In genomic region chr4:15689540-15689939, GRCh38 we compare ENCODE assay signal across 16 cellular contexts. TPM values are rescaled to one million over a fixed set of nuclear protein-coding genes. Genes with fewer than 3 reads are reported as not detected.
A peak's percentile ranks its signal among the peaks of the same experiment; 100 is the strongest.
DNase-seq lines count a peak whose midpoint lies in the region; ATAC-seq, FAIRE-seq and TF ChIP-seq lines count a peak whose summit lies in the region.
"Had no signal": no experiment of that assay in that cellular context is flagged by ENCODE, and none has a peak within 500 bp of the region (broad histone marks: within the 10 kb centered on the region; RNA-seq: fewer than 3 reads in every experiment).

No MANE protein-coding gene starts in this region.

- H4K20me1 ChIP-seq in HepG2 (ENCODE audit: insufficient read depth, low read length) (no peaks in the 10 kb centered on the region), keratinocyte (ENCODE audit: control insufficient read depth, extremely low read depth, insufficient read depth, low read length) (no peaks in the 10 kb centered on the region)

- TF ChIP-seq RAD21 in HepG2 (CRISPR knock-in tag; IDR thresholded peaks at IDR 0.05), result no peak

- FAIRE-seq in HepG2 (lab: Jason Lieb, UNC) (no peak), keratinocyte (lab: Jason Lieb, UNC) (no peak)

- H3K4me1 ChIP-seq in right lobe of liver (peaks cover 0 to 10% (median 2%) of the 10 kb centered on the region in 4 donors), HepG2 (ENCODE audit: insufficient read depth, low read length) (peaks cover 8% of the 10 kb centered on the region; the same call in 1 of the 2 replicates), SJSA1 (replicated peaks) (peaks cover 38% of the 10 kb centered on the region), keratinocyte (ENCODE audit: control insufficient read depth, extremely low read depth, insufficient read depth, low read length) (peaks cover 51% of the 10 kb centered on the region)
- H3K4me1 ChIP-seq: uterus had no signal

- H3K4me2 ChIP-seq in HepG2 (ENCODE audit: low read depth, low read length) (no peak overlapping the region), keratinocyte (ENCODE audit: control insufficient read depth, extremely low read depth, insufficient read depth, low read depth, low read length) (no peak overlapping the region)

- H3K4me3 ChIP-seq in right lobe of liver, result no peak overlapping the region
- H3K4me3 ChIP-seq in HepG2 (replicated peaks in 1 of 3; ENCODE audit: insufficient read depth in 1 of 3, low read depth in 2 of 3, low read length in 3 of 3), result no peak overlapping the region
- H3K4me3 ChIP-seq in SJSA1, result no peak overlapping the region
- no peak overlapping the region for H3K4me3 ChIP-seq in keratinocyte (ENCODE audit: control insufficient read depth in 2 of 3, extremely low read depth in 1 of 3, insufficient read depth in 2 of 3, low read depth in 1 of 3, low read length in 3 of 3)
- H3K4me3 ChIP-seq: ovary, uterus had no signal

- H3K27ac ChIP-seq in right lobe of liver, result peak overlapping the region in 2 of 3 donors; percentile 21 to 33
- no peak overlapping the region for H3K27ac ChIP-seq in HepG2 (ENCODE audit: extremely low read length, insufficient read depth, low read length)
- H3K27ac ChIP-seq in SJSA1, result peak overlapping the region; percentile 99
- peak overlapping the region; percentile 88 for H3K27ac ChIP-seq in keratinocyte (ENCODE audit: control insufficient read depth, insufficient read depth, low read length)
- H3K27ac ChIP-seq: ovary had no signal

- TF ChIP-seq POLR2A in right lobe of liver (IDR thresholded peaks at IDR 0.05) (no peak), HepG2 (IDR thresholded peaks at IDR 0.05; ENCODE audit: insufficient read depth in 1 of 2, low read depth in 2 of 2, low read length in 2 of 2) (no peak)

- H3K9ac ChIP-seq in HepG2 (ENCODE audit: insufficient read depth, low read depth, low read length), result no peak overlapping the region
- H3K9ac ChIP-seq in keratinocyte (ENCODE audit: control insufficient read depth, extremely low read depth, insufficient read depth, low read length), result no peak overlapping the region

- in situ Hi-C loops in HepG2 (cut with HindIII; ENCODE audit: extremely low pct_ligation_motif_present, low pct_unique_long_range_greater_than_20kb), result no loop called here
- in situ Hi-C loops in GM13976 (cut with MboI; ENCODE audit: low sequenced_read_pairs, unreplicated experiment), result no loop called here

- CTCF ChIA-PET in HepG2 (lab: Yijun Ruan, JAX; ENCODE audit: low intra/inter-chr PET ratio, low total read pairs), result no interaction called here

- dilution Hi-C loops in keratinocyte (cut with MboI; ENCODE audit: extremely low pct_ligation_motif_present, low sequenced_read_pairs), result no loop called here

- intact Hi-C loops in right lobe of liver (cut with DNase I) (no loop called here), HepG2 (cut with micrococcal nuclease; ENCODE audit: unreplicated experiment) (loop anchor here (10.0 kb wide), 2 partner anchors 535 to 685 kb away; partner anchors contain the start of genes CPEB2 and TAPT1)

- no peaks in the 10 kb centered on the region for H3K9me1 ChIP-seq in keratinocyte (ENCODE audit: control insufficient read depth, extremely low read depth, insufficient read depth, low read length)

- BruUV-seq in HepG2 (replicated peaks; lab: Mats Ljungman, UMichigan), result no TSS peak

- TF ChIP-seq EP300 in HepG2 (IDR thresholded peaks at IDR 0.05; ENCODE audit: low read depth in 2 of 2, low read length in 2 of 2), result no peak
- no peak for TF ChIP-seq EP300 in HepG2 (CRISPR knock-in tag; IDR thresholded peaks at IDR 0.05; ENCODE audit: borderline replicate concordance)

- no peak for DNase-seq in right lobe of liver
- DNase-seq in HepG2 (ENCODE audit: low spot score), result no peak
- no peak for DNase-seq in SJSA1 (ENCODE audit: low read depth in 1 of 2, low spot score in 2 of 2)
- no peak for DNase-seq in keratinocyte (ENCODE audit: low read depth, low spot score)
- DNase-seq in GM19238 (ENCODE audit: insufficient read length, low spot score), result no peak
- DNase-seq in effector CD8-positive, alpha-beta T cell (lab: John Stamatoyannopoulos, UW), result no peak
- no peak for DNase-seq in activated naive CD4-positive, alpha-beta T cell treated with Interleukin-2 at 50 U/mL for 16 hours
- DNase-seq in GM13976 (ENCODE audit: low spot score), result no peak
- DNase-seq: activated CD8-positive, alpha-beta memory T cell treated with anti-CD3 and anti-CD28 coated beads, Interleukin-2, amount 50 U/mL, for 4 hours; amniotic stem cell; DMS153; NCI-H1092; NCI-H446; ovary; SHP77 treated with DMSO at 0.1 percent for 48 hours; uterus had no signal

- 43% methylated on average over 2 of the region's 2 CpGs for WGBS in right lobe of liver (ENCODE audit: insufficient coverage, low coverage, low lambda C conversion rate, missing lambda C conversion rate)
- WGBS in HepG2 (ENCODE audit: low lambda C conversion rate), result 97% methylated on average over 2 of the region's 2 CpGs

- peaks cover 0 to 19% (median 0%) of the 10 kb centered on the region in 4 donors for H3K36me3 ChIP-seq in right lobe of liver
- peaks cover 2 to 18% of the 10 kb centered on the region in 2 experiments; a peak in 3 of 5 replicates for H3K36me3 ChIP-seq in HepG2 (replicated peaks in 1 of 2; ENCODE audit: control insufficient read depth in 1 of 2, insufficient read depth in 2 of 2, low read length in 2 of 2)
- H3K36me3 ChIP-seq in SJSA1, result peaks cover 21% of the 10 kb centered on the region
- peaks cover 0 to 11% of the 10 kb centered on the region in 2 experiments for H3K36me3 ChIP-seq in keratinocyte (ENCODE audit: control insufficient read depth in 2 of 2, extremely low read depth in 1 of 2, insufficient read depth in 2 of 2, low read length in 2 of 2)
- H3K36me3 ChIP-seq: ovary, uterus had no signal

- H3K27me3 ChIP-seq in right lobe of liver, result no peaks in the 10 kb centered on the region
- H3K27me3 ChIP-seq in HepG2 (ENCODE audit: control insufficient read depth in 1 of 2, insufficient read depth in 2 of 2, low read length in 2 of 2), result no peaks in the 10 kb centered on the region
- no peaks in the 10 kb centered on the region for H3K27me3 ChIP-seq in SJSA1 (replicated peaks)
- no peaks in the 10 kb centered on the region for H3K27me3 ChIP-seq in keratinocyte (ENCODE audit: control insufficient read depth, extremely low read depth, insufficient read depth, low read length)
- H3K27me3 ChIP-seq: ovary, uterus had no signal

- POLR2A ChIA-PET in HepG2 (lab: Yijun Ruan, JAX), result no interaction called here

- peaks cover 2% of the 10 kb centered on the region for H3K79me2 ChIP-seq in HepG2 (ENCODE audit: insufficient read depth, low read length)
- peaks cover 22% of the 10 kb centered on the region for H3K79me2 ChIP-seq in keratinocyte (ENCODE audit: control insufficient read depth, insufficient read depth, low read length)

- ATAC-seq in right lobe of liver (peak; percentile 21 to 38 (median 33)), HepG2 (no peak)

- no peak overlapping the region for H2AFZ ChIP-seq in HepG2 (ENCODE audit: low read length)
- H2AFZ ChIP-seq in keratinocyte (ENCODE audit: control insufficient read depth, low read length), result no peak overlapping the region

- TF ChIP-seq CTCF in right lobe of liver (IDR thresholded peaks at IDR 0.05), result no peak
- TF ChIP-seq CTCF in HepG2 (CRISPR knock-in tag; IDR thresholded peaks at IDR 0.05), result no peak
- no peak for TF ChIP-seq CTCF in keratinocyte (optimal IDR thresholded peaks at IDR 0.05 in 1 of 3, IDR thresholded peaks at IDR 0.05 in 1 of 3, conservative IDR thresholded peaks at IDR 0.05 in 1 of 3; ENCODE audit: extremely low read depth in 1 of 3, insufficient read depth in 2 of 3, low read length in 3 of 3)
- no peak for TF ChIP-seq CTCF in GM13976 (IDR thresholded peaks at IDR 0.05; ENCODE audit: borderline replicate concordance, control extremely low read depth, extremely low read depth, insufficient read depth, missing control alignments)

- H3K9me3 ChIP-seq in right lobe of liver (no peaks in the 10 kb centered on the region), HepG2 (ENCODE audit: low read length) (no peaks in the 10 kb centered on the region), SJSA1 (replicated peaks) (no peaks in the 10 kb centered on the region), keratinocyte (ENCODE audit: control insufficient read depth, low read depth, low read length) (no peaks in the 10 kb centered on the region)
- H3K9me3 ChIP-seq: ovary, uterus had no signal

RNA-seq across cellular contexts. Expression of gene FAM200B, which starts 7.9 kb away (rescaled TPM):
- total RNA-seq in right lobe of liver (10 to 100 TPM; 11.8 to 20.9 (median 16.7) TPM), HepG2 (2016; rRNA removed; fragmentation: Illumina TruSeq; extraction: Trizol) (41.8 and 48.4 TPM in 2 replicates)
- total RNA-seq in HepG2 (2016; cell fraction: cytosol; rRNA removed; fragmentation: Illumina TruSeq; extraction: Trizol; ENCODE audit: low read depth), result 187 and 205 TPM in 2 replicates
- 40.1 and 43.4 TPM in 2 replicates for total RNA-seq in HepG2 (2016; cell fraction: insoluble cytoplasmic fraction; rRNA removed; fragmentation: Illumina TruSeq; extraction: Trizol)
- total RNA-seq in HepG2 (2016; cell fraction: membrane; rRNA removed; fragmentation: Illumina TruSeq; extraction: Trizol), result 125 and 136 TPM in 2 replicates
- total RNA-seq in HepG2 (2016; cell fraction: nucleus; rRNA removed; fragmentation: Illumina TruSeq; extraction: Trizol), result 24.8 and 29.3 TPM in 2 replicates
- polyA plus RNA-seq in HepG2 (2011; rRNA removed) (24.4 and 25.6 TPM in 2 replicates), keratinocyte (15.6 to 36.6 TPM (median 33.4 TPM) in 3 replicates)
- 17.3 and 24.8 TPM in 2 replicates for polyA plus RNA-seq in HepG2 (2011; cell fraction: cytosol; rRNA removed)
- 12.5 and 18.9 TPM in 2 replicates for polyA plus RNA-seq in HepG2 (2011; cell fraction: nucleus; rRNA removed)
- 37.2 and 53.0 TPM in 2 replicates for polyA plus RNA-seq in HepG2 (2012)
- polyA plus RNA-seq in HepG2 (2016; cell fraction: cytosol; fragmentation: Illumina TruSeq; extraction: Trizol; ENCODE audit: low read depth), result 277 and 328 TPM in 2 replicates
- 44.1 and 47.5 TPM in 2 replicates for polyA plus RNA-seq in HepG2 (2016; cell fraction: insoluble cytoplasmic fraction; fragmentation: Illumina TruSeq; extraction: Trizol; ENCODE audit: low read depth)
- polyA plus RNA-seq in HepG2 (2016; cell fraction: membrane; fragmentation: Illumina TruSeq; extraction: Trizol; ENCODE audit: low read depth), result 136 and 146 TPM in 2 replicates
- 41.1 and 41.9 TPM in 2 replicates for polyA plus RNA-seq in HepG2 (2016; cell fraction: nucleus; fragmentation: Illumina TruSeq; extraction: Trizol; ENCODE audit: insufficient read depth, low read depth)
- 1.9 and 3.1 TPM in 2 replicates for polyA minus RNA-seq in HepG2 (2011; rRNA and poly(A)+ RNA removed; ENCODE audit: low replicate concordance)
- polyA minus RNA-seq in HepG2 (2011; cell fraction: cytosol; rRNA and poly(A)+ RNA removed), result 10.3 and 11.5 TPM in 2 replicates
- polyA minus RNA-seq in HepG2 (2011; cell fraction: nucleus; rRNA and poly(A)+ RNA removed), result 17.9 and 23.9 TPM in 2 replicates
- total RNA-seq in SJSA1 (2014; rRNA removed; shearing (Covaris generic)), result 45.3 and 52.8 TPM in 2 replicates
- 12.9 TPM for polyA plus RNA-seq in keratinocyte (2011; ENCODE audit: low read depth)
- 24.8 and 46.1 TPM in 2 replicates for polyA plus RNA-seq in keratinocyte (2011; cell fraction: cytosol; rRNA removed)
- polyA plus RNA-seq in keratinocyte (2011; cell fraction: nucleus; rRNA removed), result 20.5 and 26.7 TPM in 2 replicates
- 31.5 and 34.6 TPM in 2 replicates for polyA plus RNA-seq in keratinocyte (2012; ENCODE audit: low replicate concordance)
- polyA minus RNA-seq in keratinocyte, result 1.9 to 9.4 TPM (median 4.4 TPM) in 3 replicates
- polyA minus RNA-seq in keratinocyte (2011; cell fraction: cytosol; rRNA and poly(A)+ RNA removed), result 8.1 TPM
- polyA minus RNA-seq in keratinocyte (2011; cell fraction: nucleus; rRNA and poly(A)+ RNA removed), result 3.4 and 5.0 TPM in 2 replicates

RNA-seq across cellular contexts. Expression of gene BST1, which starts 13.3 kb away (rescaled TPM):
- total RNA-seq in right lobe of liver (1 to 10 TPM; 2.7 to 5.3 (median 4.3) TPM), HepG2 (2016; rRNA removed; fragmentation: Illumina TruSeq; extraction: Trizol) (0.22 and 0.49 TPM in 2 replicates)
- 0.30 and 0.62 TPM in 2 replicates for total RNA-seq in HepG2 (2016; cell fraction: cytosol; rRNA removed; fragmentation: Illumina TruSeq; extraction: Trizol; ENCODE audit: low read depth)
- 0.12 and 0.26 TPM in 2 replicates for total RNA-seq in HepG2 (2016; cell fraction: insoluble cytoplasmic fraction; rRNA removed; fragmentation: Illumina TruSeq; extraction: Trizol)
- 0.53 and 0.83 TPM in 2 replicates for total RNA-seq in HepG2 (2016; cell fraction: membrane; rRNA removed; fragmentation: Illumina TruSeq; extraction: Trizol)
- not detected in 2 replicates for total RNA-seq in HepG2 (2016; cell fraction: nucleus; rRNA removed; fragmentation: Illumina TruSeq; extraction: Trizol)
- polyA plus RNA-seq in HepG2 (2011; rRNA removed) (0.09 and 0.10 TPM in 2 replicates), keratinocyte (0.58 to 1.2 TPM (median 1.1 TPM) in 3 replicates)
- 0.15 and 0.23 TPM in 2 replicates for polyA plus RNA-seq in HepG2 (2011; cell fraction: cytosol; rRNA removed)
- not detected in 2 replicates for polyA plus RNA-seq in HepG2 (2011; cell fraction: nucleus; rRNA removed)
- 0.16 and 0.30 TPM in 2 replicates for polyA plus RNA-seq in HepG2 (2012)
- polyA plus RNA-seq in HepG2 (2016; cell fraction: cytosol; fragmentation: Illumina TruSeq; extraction: Trizol; ENCODE audit: low read depth), result 0.53 and 0.61 TPM in 2 replicates
- polyA plus RNA-seq in HepG2 (2016; cell fraction: insoluble cytoplasmic fraction; fragmentation: Illumina TruSeq; extraction: Trizol; ENCODE audit: low read depth), result 0.44 TPM in 1 of 2 replicates, not detected in the other
- polyA plus RNA-seq in HepG2 (2016; cell fraction: membrane; fragmentation: Illumina TruSeq; extraction: Trizol; ENCODE audit: low read depth), result 0.40 and 0.46 TPM in 2 replicates
- 0.23 TPM in 1 of 2 replicates, not detected in the other for polyA plus RNA-seq in HepG2 (2016; cell fraction: nucleus; fragmentation: Illumina TruSeq; extraction: Trizol; ENCODE audit: insufficient read depth, low read depth)
- not detected in 2 replicates for polyA minus RNA-seq in HepG2 (2011; rRNA and poly(A)+ RNA removed; ENCODE audit: low replicate concordance)
- not detected in 2 replicates for polyA minus RNA-seq in HepG2 (2011; cell fraction: cytosol; rRNA and poly(A)+ RNA removed)
- polyA minus RNA-seq in HepG2 (2011; cell fraction: nucleus; rRNA and poly(A)+ RNA removed), result 0.26 and 0.37 TPM in 2 replicates
- total RNA-seq in SJSA1 (2014; rRNA removed; shearing (Covaris generic)), result 14.2 and 19.3 TPM in 2 replicates
- polyA plus RNA-seq in keratinocyte (2011; ENCODE audit: low read depth), result 0.37 TPM
- 0.64 and 1.1 TPM in 2 replicates for polyA plus RNA-seq in keratinocyte (2011; cell fraction: cytosol; rRNA removed)
- 0.33 and 0.88 TPM in 2 replicates for polyA plus RNA-seq in keratinocyte (2011; cell fraction: nucleus; rRNA removed)
- polyA plus RNA-seq in keratinocyte (2012; ENCODE audit: low replicate concordance), result 0.83 and 1.3 TPM in 2 replicates
- polyA minus RNA-seq in keratinocyte, result 0.20 to 0.54 TPM (median 0.43 TPM) in 3 replicates
- not detected for polyA minus RNA-seq in keratinocyte (2011; cell fraction: cytosol; rRNA and poly(A)+ RNA removed)
- 0.54 TPM in 1 of 2 replicates, not detected in the other for polyA minus RNA-seq in keratinocyte (2011; cell fraction: nucleus; rRNA and poly(A)+ RNA removed)

RNA-seq across cellular contexts. Expression of gene FBXL5, which starts 34.4 kb away (rescaled TPM):
- total RNA-seq in right lobe of liver (10 to 100 TPM; 38.3 to 59.5 (median 46.8) TPM), HepG2 (2016; rRNA removed; fragmentation: Illumina TruSeq; extraction: Trizol) (45.3 and 53.4 TPM in 2 replicates)
- 63.0 and 88.0 TPM in 2 replicates for total RNA-seq in HepG2 (2016; cell fraction: cytosol; rRNA removed; fragmentation: Illumina TruSeq; extraction: Trizol; ENCODE audit: low read depth)
- total RNA-seq in HepG2 (2016; cell fraction: insoluble cytoplasmic fraction; rRNA removed; fragmentation: Illumina TruSeq; extraction: Trizol), result 47.1 and 56.1 TPM in 2 replicates
- 73.4 and 79.1 TPM in 2 replicates for total RNA-seq in HepG2 (2016; cell fraction: membrane; rRNA removed; fragmentation: Illumina TruSeq; extraction: Trizol)
- 47.7 and 52.7 TPM in 2 replicates for total RNA-seq in HepG2 (2016; cell fraction: nucleus; rRNA removed; fragmentation: Illumina TruSeq; extraction: Trizol)
- polyA plus RNA-seq in HepG2 (2011; rRNA removed) (17.4 TPM in 2 replicates), keratinocyte (38.9 to 63.1 TPM (median 50.4 TPM) in 3 replicates)
- 7.7 and 12.9 TPM in 2 replicates for polyA plus RNA-seq in HepG2 (2011; cell fraction: cytosol; rRNA removed)
- polyA plus RNA-seq in HepG2 (2011; cell fraction: nucleus; rRNA removed), result 9.5 and 10.5 TPM in 2 replicates
- polyA plus RNA-seq in HepG2 (2012), result 13.5 and 18.2 TPM in 2 replicates
- polyA plus RNA-seq in HepG2 (2016; cell fraction: cytosol; fragmentation: Illumina TruSeq; extraction: Trizol; ENCODE audit: low read depth), result 78.1 and 98.5 TPM in 2 replicates
- polyA plus RNA-seq in HepG2 (2016; cell fraction: insoluble cytoplasmic fraction; fragmentation: Illumina TruSeq; extraction: Trizol; ENCODE audit: low read depth), result 41.7 and 43.3 TPM in 2 replicates
- 55.3 and 67.3 TPM in 2 replicates for polyA plus RNA-seq in HepG2 (2016; cell fraction: membrane; fragmentation: Illumina TruSeq; extraction: Trizol; ENCODE audit: low read depth)
- polyA plus RNA-seq in HepG2 (2016; cell fraction: nucleus; fragmentation: Illumina TruSeq; extraction: Trizol; ENCODE audit: insufficient read depth, low read depth), result 34.6 and 35.2 TPM in 2 replicates
- polyA minus RNA-seq in HepG2 (2011; rRNA and poly(A)+ RNA removed; ENCODE audit: low replicate concordance), result 21.9 and 32.7 TPM in 2 replicates
- 17.7 and 18.2 TPM in 2 replicates for polyA minus RNA-seq in HepG2 (2011; cell fraction: cytosol; rRNA and poly(A)+ RNA removed)
- 93.9 and 97.2 TPM in 2 replicates for polyA minus RNA-seq in HepG2 (2011; cell fraction: nucleus; rRNA and poly(A)+ RNA removed)
- total RNA-seq in SJSA1 (2014; rRNA removed; shearing (Covaris generic)), result 32.2 and 44.7 TPM in 2 replicates
- 58.7 TPM for polyA plus RNA-seq in keratinocyte (2011; ENCODE audit: low read depth)
- 33.6 and 66.5 TPM in 2 replicates for polyA plus RNA-seq in keratinocyte (2011; cell fraction: cytosol; rRNA removed)
- 57.7 and 69.8 TPM in 2 replicates for polyA plus RNA-seq in keratinocyte (2011; cell fraction: nucleus; rRNA removed)
- 32.3 and 46.8 TPM in 2 replicates for polyA plus RNA-seq in keratinocyte (2012; ENCODE audit: low replicate concordance)
- 33.0 to 79.0 TPM (median 57.3 TPM) in 3 replicates for polyA minus RNA-seq in keratinocyte
- 47.8 TPM for polyA minus RNA-seq in keratinocyte (2011; cell fraction: cytosol; rRNA and poly(A)+ RNA removed)
- polyA minus RNA-seq in keratinocyte (2011; cell fraction: nucleus; rRNA and poly(A)+ RNA removed), result 49.9 and 80.8 TPM in 2 replicates
